Comparison of ENCODE assay signal across 9 cellular contexts in genomic region chr22:23315341-23315917, GRCh38.
DNase-seq lines count a peak whose midpoint lies in the region; ATAC-seq, FAIRE-seq and TF ChIP-seq lines count a peak whose summit lies in the region.
"Had no signal": no experiment of that assay in that cellular context is flagged by ENCODE, and none has a peak within 500 bp of the region (broad histone marks: within the 10 kb centered on the region; RNA-seq: fewer than 3 reads in every experiment).

No MANE protein-coding gene starts in this region.

- TF ChIP-seq POLR2A in IMR-90 (IDR thresholded peaks at IDR 0.05; ENCODE audit: low read depth, low read length) = no peak

- no peak overlapping the region for H3K4me3 Mint-ChIP-seq in Caco-2 (ENCODE audit: unreplicated experiment)
- H3K4me3 Mint-ChIP-seq: stimulated activated naive CD8-positive, alpha-beta T cell treated with anti-CD3 and anti-CD28 coated beads, Interleukin-15, Interleukin-2, amounts not matched to agents 100 ng/mL and 50 ng/mL, for 24 hours had no signal

- H3K36me3 ChIP-seq in Caco-2 (ENCODE audit: control insufficient read depth, insufficient read depth, low read length) (no peaks in the 10 kb centered on the region; the same call in 1 of the 2 replicates), IMR-90 (ENCODE audit: control insufficient read depth, insufficient read depth, low read length) (peaks cover 10% of the 10 kb centered on the region; the same call in 1 of the 2 replicates), adipocyte (ENCODE audit: control insufficient read depth, insufficient read depth, low read length, severe bottlenecking) (peaks cover 12% of the 10 kb centered on the region), smooth muscle cell (ENCODE audit: low read depth) (no peaks in the 10 kb centered on the region)

- 29% methylated on average over 5 of the region's 15 CpGs; no CpG with 5 or more reads in 1 of the 2 experiments for WGBS in IMR-90 (ENCODE audit: extremely low coverage in 2 of 2, insufficient read length in 1 of 2), 2 experiments
- 49% methylated on average over 15 of the region's 15 CpGs for WGBS in smooth muscle cell (ENCODE audit: low lambda C conversion rate)

- H3K4me1 Mint-ChIP-seq in Caco-2 (ENCODE audit: low read depth, unreplicated experiment) = no peaks in the 10 kb centered on the region

- H4K20me1 ChIP-seq in IMR-90 (ENCODE audit: insufficient read depth, low read length) (no peaks in the 10 kb centered on the region), smooth muscle cell (ENCODE audit: low read depth) (no peaks in the 10 kb centered on the region)

- no peak overlapping the region for H3K27ac ChIP-seq in IMR-90 (ENCODE audit: insufficient read depth, low read length)
- no peak overlapping the region for H3K27ac ChIP-seq in smooth muscle cell (ENCODE audit: low read depth)

- H4K8ac ChIP-seq in IMR-90 (ENCODE audit: low read depth in 2 of 2, low read length in 2 of 2) = no peak overlapping the region

- no peak overlapping the region for H3K27ac Mint-ChIP-seq in Caco-2 (ENCODE audit: unreplicated experiment)
- H3K27ac Mint-ChIP-seq: stimulated activated naive CD8-positive, alpha-beta T cell treated with anti-CD3 and anti-CD28 coated beads, Interleukin-15, Interleukin-2, amounts not matched to agents 100 ng/mL and 50 ng/mL, for 24 hours had no signal

- dilution Hi-C loops in IMR-90 (cut with HindIII; ENCODE audit: low sequenced_read_pairs, unreplicated experiment) = no loop called here

- no peak overlapping the region for H2BK5ac ChIP-seq in IMR-90 (ENCODE audit: low read depth, low read length, poor library complexity, severe bottlenecking)

- H2AK5ac ChIP-seq in IMR-90 (ENCODE audit: low read depth, low read length) = no peak overlapping the region

- TF ChIP-seq CTCF in Caco-2 (IDR thresholded peaks at IDR 0.05; ENCODE audit: insufficient read depth in 1 of 2, low read depth in 1 of 2, low read length in 1 of 2, severe bottlenecking in 1 of 2, unreplicated experiment in 1 of 2) (peak; percentile 17 to 56), IMR-90 (conservative IDR thresholded peaks at IDR 0.05; ENCODE audit: low read depth, low read length) (peak; percentile 76), smooth muscle cell (IDR thresholded peaks at IDR 0.05; ENCODE audit: borderline replicate concordance, insufficient read depth, poor library complexity, severe bottlenecking) (peak; percentile 74)

- peak overlapping the region; percentile 90 for H2AK9ac ChIP-seq in IMR-90 (replicated peaks; ENCODE audit: low read depth, low read length, poor library complexity)

- intact Hi-C loops in Caco-2 (cut with micrococcal nuclease; ENCODE audit: unreplicated experiment) = loop anchor here (2.0 kb wide), 1 partner anchor 71 kb away; no protein-coding TSS in a partner anchor
- intact Hi-C loops in IMR-90 (cut with micrococcal nuclease) = loop anchor here (1.0 kb wide), 3 partner anchors 71 to 276 kb away; no protein-coding TSS in a partner anchor
- intact Hi-C loops in left ventricle myocardium superior (cut with micrococcal nuclease) = no loop called here

- no peak overlapping the region for H3K4ac ChIP-seq in IMR-90 (ENCODE audit: low read depth, low read length)

- H3K4me3 ChIP-seq in Caco-2 (ENCODE audit: low read depth, low read length) (no peak overlapping the region), IMR-90 (ENCODE audit: insufficient read depth, low read depth, low read length) (no peak overlapping the region), adipocyte (ENCODE audit: low read length) (no peak overlapping the region), smooth muscle cell (no peak overlapping the region)

- H3K79me2 ChIP-seq in smooth muscle cell (ENCODE audit: low read depth) = no peaks in the 10 kb centered on the region

- no peak overlapping the region for H4K91ac ChIP-seq in IMR-90 (ENCODE audit: insufficient read depth, low read depth, low read length)

- DNase-seq in Caco-2 (peak; percentile 55 to 77), IMR-90 (peak; percentile 86), SK-MEL-5 (ENCODE audit: low read depth, low spot score) (peak; percentile 73), adipocyte (ENCODE audit: low read depth) (peak; percentile 75), left ventricle myocardium superior (peak; percentile 81), smooth muscle cell (lab: John Stamatoyannopoulos, UW; ENCODE audit: unreplicated experiment) (peak; percentile 26), HTR-8/SVneo (ENCODE audit: insufficient read length, low spot score) (no peak)

- H3K23ac ChIP-seq in IMR-90 (ENCODE audit: low read depth, low read length) = no peak overlapping the region

- CTCF ChIA-PET in Caco-2 (lab: Charles Lee) (interaction anchor here (1.5 kb wide), 1 partner anchor 70 kb away, joined by 3 read pairs; no protein-coding TSS in a partner anchor), IMR-90 (lab: Yijun Ruan, JAX) (no interaction called here)

- no peaks in the 10 kb centered on the region for H3K27me3 Mint-ChIP-seq in Caco-2 (ENCODE audit: insufficient read depth, unreplicated experiment)
- H3K27me3 Mint-ChIP-seq: stimulated activated naive CD8-positive, alpha-beta T cell treated with anti-CD3 and anti-CD28 coated beads, Interleukin-15, Interleukin-2, amounts not matched to agents 100 ng/mL and 50 ng/mL, for 24 hours had no signal

- H2BK120ac ChIP-seq in IMR-90 (ENCODE audit: low read depth, low read length) = no peak overlapping the region

- H2BK15ac ChIP-seq in IMR-90 (ENCODE audit: low read depth, low read length) = no peak overlapping the region

- H2BK20ac ChIP-seq in IMR-90 (ENCODE audit: low read depth, low read length) = no peak overlapping the region

- H3F3A ChIP-seq in smooth muscle cell (ENCODE audit: low read depth) = no peaks in the 10 kb centered on the region

- no peak overlapping the region for H3K14ac ChIP-seq in IMR-90 (replicated peaks; ENCODE audit: low read depth, low read length)

- no peak overlapping the region for H3K18ac ChIP-seq in IMR-90 (ENCODE audit: low read depth, low read length)

- no peak overlapping the region for H3K9ac ChIP-seq in IMR-90 (ENCODE audit: low read depth, low read length)
- H3K9ac ChIP-seq in adipocyte (ENCODE audit: low read length) = no peak overlapping the region
- no peak overlapping the region for H3K9ac ChIP-seq in smooth muscle cell (ENCODE audit: low read depth)

- POLR2A ChIA-PET in Caco-2 (lab: Charles Lee) = no interaction called here
- POLR2A ChIA-PET in IMR-90 (lab: Charles Lee; ENCODE audit: unreplicated experiment) = no interaction called here

- no TSS peak for BruUV-seq in Caco-2 (replicated peaks; lab: Mats Ljungman, UMichigan)
- no TSS peak for BruUV-seq in IMR-90 (replicated peaks; lab: Mats Ljungman, UMichigan)

- peak; percentile 82 for TF ChIP-seq RAD21 in IMR-90 (IDR thresholded peaks at IDR 0.05; ENCODE audit: low read length)

- no peaks in the 10 kb centered on the region for H3K79me1 ChIP-seq in IMR-90 (ENCODE audit: low read depth in 1 of 2, low read length in 2 of 2)

- H3K9me3 Mint-ChIP-seq in Caco-2 (ENCODE audit: unreplicated experiment) = no peaks in the 10 kb centered on the region
- H3K9me3 Mint-ChIP-seq: stimulated activated naive CD8-positive, alpha-beta T cell treated with anti-CD3 and anti-CD28 coated beads, Interleukin-15, Interleukin-2, amounts not matched to agents 100 ng/mL and 50 ng/mL, for 24 hours had no signal

- in situ Hi-C loops in IMR-90 (cut with MboI; ENCODE audit: low sequenced_read_pairs) = no loop called here
- in situ Hi-C loops in SK-MEL-5 (cut with HindIII; ENCODE audit: low pct_unique_long_range_greater_than_20kb, low sequenced_read_pairs) = no loop called here

- H3K27me3 ChIP-seq in Caco-2 (replicated peaks; ENCODE audit: control insufficient read depth, insufficient read depth, low read length) = no peaks in the 10 kb centered on the region
- no peaks in the 10 kb centered on the region for H3K27me3 ChIP-seq in IMR-90 (ENCODE audit: control insufficient read depth, insufficient read depth, low read length)
- H3K27me3 ChIP-seq in adipocyte (replicated peaks; ENCODE audit: control insufficient read depth, insufficient read depth, low read length) = no peaks in the 10 kb centered on the region
- H3K27me3 ChIP-seq in smooth muscle cell (ENCODE audit: low read depth) = no peaks in the 10 kb centered on the region

- peak overlapping the region; percentile 43 for H2AFZ ChIP-seq in IMR-90 (replicated peaks; ENCODE audit: low read length, poor library complexity)
- no peak overlapping the region for H2AFZ ChIP-seq in smooth muscle cell (ENCODE audit: low read depth)

- H4K5ac ChIP-seq in IMR-90 (ENCODE audit: low read depth, low read length) = no peak overlapping the region

- no peak for FAIRE-seq in HTR-8/SVneo (lab: Jason Lieb, UNC)

- H3K9me1 ChIP-seq in IMR-90 (ENCODE audit: insufficient read depth, low read length) = no peaks in the 10 kb centered on the region

- ATAC-seq in IMR-90 (ENCODE audit: low read depth) (peak; percentile 74), left ventricle myocardium superior (no peak), GM21825 (IDR thresholded peaks at IDR 0.05; ENCODE audit: unreplicated experiment) (no peak)

- no peaks in the 10 kb centered on the region for H3K9me3 ChIP-seq in Caco-2
- no peaks in the 10 kb centered on the region for H3K9me3 ChIP-seq in IMR-90 (ENCODE audit: control insufficient read depth, insufficient read depth, low read length)
- H3K9me3 ChIP-seq in adipocyte (ENCODE audit: control insufficient read depth, low read length) = no peaks in the 10 kb centered on the region
- no peaks in the 10 kb centered on the region for H3K9me3 ChIP-seq in smooth muscle cell (replicated peaks; ENCODE audit: low read depth)

- no peak overlapping the region for H3K56ac ChIP-seq in IMR-90 (ENCODE audit: extremely low read depth, insufficient read depth, low read length)

- no peaks in the 10 kb centered on the region for H3K4me1 ChIP-seq in Caco-2
- peaks cover 4% of the 10 kb centered on the region; the same call in 1 of the 2 replicates for H3K4me1 ChIP-seq in IMR-90 (ENCODE audit: control insufficient read depth, insufficient read depth, low read length)
- H3K4me1 ChIP-seq in adipocyte (ENCODE audit: control insufficient read depth, insufficient read depth, low read length) = no peaks in the 10 kb centered on the region
- H3K4me1 ChIP-seq in smooth muscle cell (ENCODE audit: low read depth) = no peaks in the 10 kb centered on the region

- H3K4me2 ChIP-seq in IMR-90 (ENCODE audit: low read depth, low read length) (no peak overlapping the region), smooth muscle cell (peak overlapping the region; percentile 69)

- peaks cover 11% of the 10 kb centered on the region for H3K36me3 Mint-ChIP-seq in Caco-2 (ENCODE audit: insufficient read depth, unreplicated experiment)

TF ChIP-seq in IMR-90, 13 proteins besides CTCF, POLR2A, EP300 and RAD21:
- TF ChIP-seq RCOR1 (IDR thresholded peaks at IDR 0.05; ENCODE audit: insufficient replicate concordance, low read length) = no peak
- peak; percentile 75 for TF ChIP-seq SMC3 (IDR thresholded peaks at IDR 0.05; ENCODE audit: low read depth, low read length)
- TF ChIP-seq BHLHE40 (IDR thresholded peaks at IDR 0.05; ENCODE audit: low read depth, low read length) = peak; percentile 70
